ENCODE assay signal across 2 cellular contexts in the genomic region with DNA sequence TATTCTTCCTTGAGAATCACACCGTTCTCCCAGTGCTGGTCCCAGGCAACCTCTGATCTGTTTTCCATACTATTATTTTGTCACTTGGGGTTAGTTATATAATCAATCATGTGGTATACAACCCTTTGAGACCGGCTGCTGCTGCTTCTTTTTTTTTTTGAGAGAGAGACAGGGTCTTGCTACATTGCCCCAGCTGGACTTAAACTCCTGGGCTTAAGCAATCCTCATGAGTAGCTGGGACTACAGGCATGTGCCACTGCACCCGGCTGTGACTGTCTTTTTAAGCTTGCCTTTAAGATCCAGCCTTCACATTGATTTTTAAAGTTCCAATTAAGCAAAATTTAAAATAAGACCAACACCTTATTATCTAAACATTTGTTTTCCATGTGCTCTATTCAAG.
A peak's percentile ranks its signal among the peaks of the same experiment; 100 is the strongest.
TF ChIP-seq lines count a peak whose summit lies in the region.

No MANE protein-coding gene starts in this region.

TF ChIP-seq in HCT116, 20 proteins besides CTCF, POLR2A, EP300 and RAD21:
- TF ChIP-seq TCF7L2 (IDR thresholded peaks at IDR 0.05; ENCODE audit: borderline replicate concordance, extremely low read depth, insufficient read depth, insufficient read length) (no peak), CBX3 (IDR thresholded peaks at IDR 0.05; ENCODE audit: low read depth) (no peak), ELF1 (IDR thresholded peaks at IDR 0.05; ENCODE audit: borderline replicate concordance, low read depth) (no peak), YY1 (IDR thresholded peaks at IDR 0.05; ENCODE audit: extremely low read depth, insufficient replicate concordance, low read depth, low read length) (no peak), CEBPB (IDR thresholded peaks at IDR 0.05; ENCODE audit: low read depth) (no peak), EGR1 (IDR thresholded peaks at IDR 0.05; ENCODE audit: low read depth) (no peak), SIN3A (IDR thresholded peaks at IDR 0.05; ENCODE audit: low read depth) (no peak), JUND (IDR thresholded peaks at IDR 0.05) (no peak), SRF (IDR thresholded peaks at IDR 0.05; ENCODE audit: low read depth) (no peak)
- TF ChIP-seq, protein P1, sequence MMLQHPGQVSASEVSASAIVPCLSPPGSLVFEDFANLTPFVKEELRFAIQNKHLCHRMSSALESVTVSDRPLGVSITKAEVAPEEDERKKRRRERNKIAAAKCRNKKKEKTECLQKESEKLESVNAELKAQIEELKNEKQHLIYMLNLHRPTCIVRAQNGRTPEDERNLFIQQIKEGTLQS (IDR thresholded peaks at IDR 0.05): no peak
- TF ChIP-seq, protein P2, sequence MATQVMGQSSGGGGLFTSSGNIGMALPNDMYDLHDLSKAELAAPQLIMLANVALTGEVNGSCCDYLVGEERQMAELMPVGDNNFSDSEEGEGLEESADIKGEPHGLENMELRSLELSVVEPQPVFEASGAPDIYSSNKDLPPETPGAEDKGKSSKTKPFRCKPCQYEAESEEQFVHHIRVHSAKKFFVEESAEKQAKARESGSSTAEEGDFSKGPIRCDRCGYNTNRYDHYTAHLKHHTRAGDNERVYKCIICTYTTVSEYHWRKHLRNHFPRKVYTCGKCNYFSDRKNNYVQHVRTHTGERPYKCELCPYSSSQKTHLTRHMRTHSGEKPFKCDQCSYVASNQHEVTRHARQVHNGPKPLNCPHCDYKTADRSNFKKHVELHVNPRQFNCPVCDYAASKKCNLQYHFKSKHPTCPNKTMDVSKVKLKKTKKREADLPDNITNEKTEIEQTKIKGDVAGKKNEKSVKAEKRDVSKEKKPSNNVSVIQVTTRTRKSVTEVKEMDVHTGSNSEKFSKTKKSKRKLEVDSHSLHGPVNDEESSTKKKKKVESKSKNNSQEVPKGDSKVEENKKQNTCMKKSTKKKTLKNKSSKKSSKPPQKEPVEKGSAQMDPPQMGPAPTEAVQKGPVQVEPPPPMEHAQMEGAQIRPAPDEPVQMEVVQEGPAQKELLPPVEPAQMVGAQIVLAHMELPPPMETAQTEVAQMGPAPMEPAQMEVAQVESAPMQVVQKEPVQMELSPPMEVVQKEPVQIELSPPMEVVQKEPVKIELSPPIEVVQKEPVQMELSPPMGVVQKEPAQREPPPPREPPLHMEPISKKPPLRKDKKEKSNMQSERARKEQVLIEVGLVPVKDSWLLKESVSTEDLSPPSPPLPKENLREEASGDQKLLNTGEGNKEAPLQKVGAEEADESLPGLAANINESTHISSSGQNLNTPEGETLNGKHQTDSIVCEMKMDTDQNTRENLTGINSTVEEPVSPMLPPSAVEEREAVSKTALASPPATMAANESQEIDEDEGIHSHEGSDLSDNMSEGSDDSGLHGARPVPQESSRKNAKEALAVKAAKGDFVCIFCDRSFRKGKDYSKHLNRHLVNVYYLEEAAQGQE (IDR thresholded peaks at IDR 0.05; ENCODE audit: low read depth): no peak
TF ChIP-seq in HCT116: peak in this region for 0.

TF ChIP-seq in K562, 482 proteins besides CTCF, POLR2A, EP300 and RAD21:
- TF ChIP-seq ZNF644 (tag; IDR thresholded peaks at IDR 0.05; ENCODE audit: low read depth) (0 out of 2 replicates have a peak, but pooled peaks have one; percentile 32), CEBPB (tag; IDR thresholded peaks at IDR 0.05) (peak; percentile 27; the same call in 1 of the 2 replicates), ZC3H11A (IDR thresholded peaks at IDR 0.05; ENCODE audit: low read depth, low read length) (no peak), RBM25 (IDR thresholded peaks at IDR 0.05; ENCODE audit: low read depth, low read length, severe bottlenecking) (peak; percentile 85), ZNF696 (CRISPR knock-in tag; conservative IDR thresholded peaks at IDR 0.05) (no peak), ZNF586 (CRISPR knock-in tag; conservative IDR thresholded peaks at IDR 0.05) (no peak), BCOR (IDR thresholded peaks at IDR 0.05) (peak; percentile 52; the same call in 1 of the 2 replicates), ZNF121 (CRISPR knock-in tag; conservative IDR thresholded peaks at IDR 0.05) (peak; percentile 73)
- TF ChIP-seq, protein P3, sequence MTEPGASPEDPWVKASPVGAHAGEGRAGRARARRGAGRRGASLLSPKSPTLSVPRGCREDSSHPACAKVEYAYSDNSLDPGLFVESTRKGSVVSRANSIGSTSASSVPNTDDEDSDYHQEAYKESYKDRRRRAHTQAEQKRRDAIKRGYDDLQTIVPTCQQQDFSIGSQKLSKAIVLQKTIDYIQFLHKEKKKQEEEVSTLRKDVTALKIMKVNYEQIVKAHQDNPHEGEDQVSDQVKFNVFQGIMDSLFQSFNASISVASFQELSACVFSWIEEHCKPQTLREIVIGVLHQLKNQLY (CRISPR knock-in tag; conservative IDR thresholded peaks at IDR 0.05): no peak
